ENCODE assay signal across 1 cellular context in the genomic region with DNA sequence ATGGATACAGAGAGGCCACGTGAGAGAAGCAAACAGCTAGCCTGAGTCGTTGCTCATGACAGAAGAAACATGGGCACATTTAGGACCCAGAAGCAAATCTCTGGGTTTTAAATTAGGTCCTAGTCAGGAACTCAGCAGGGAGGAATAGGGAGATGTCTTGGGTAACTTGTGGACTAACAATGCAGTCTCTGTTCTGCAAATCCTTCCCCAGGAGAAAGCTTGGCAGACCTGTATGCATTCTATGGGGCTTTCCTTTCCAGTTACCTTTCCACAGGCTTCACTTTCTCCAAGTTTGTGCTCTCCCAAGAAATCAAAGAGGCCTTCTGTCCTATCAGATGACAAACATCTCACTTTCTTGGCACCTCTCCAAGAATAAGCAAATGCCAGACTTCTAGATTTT.
TF ChIP-seq lines count a peak whose summit lies in the region.

No MANE protein-coding gene starts in this region.

TF ChIP-seq in HepG2, 621 proteins besides CTCF, POLR2A, EP300 and RAD21 (continued from another document):
- TF ChIP-seq ZHX2 (IDR thresholded peaks at IDR 0.05; ENCODE audit: low read depth) (no peak), ZHX2 (CRISPR knock-in tag; IDR thresholded peaks at IDR 0.05; ENCODE audit: borderline replicate concordance) (no peak)
